8 cellular contexts compared by ENCODE assay signal in the genomic region with DNA sequence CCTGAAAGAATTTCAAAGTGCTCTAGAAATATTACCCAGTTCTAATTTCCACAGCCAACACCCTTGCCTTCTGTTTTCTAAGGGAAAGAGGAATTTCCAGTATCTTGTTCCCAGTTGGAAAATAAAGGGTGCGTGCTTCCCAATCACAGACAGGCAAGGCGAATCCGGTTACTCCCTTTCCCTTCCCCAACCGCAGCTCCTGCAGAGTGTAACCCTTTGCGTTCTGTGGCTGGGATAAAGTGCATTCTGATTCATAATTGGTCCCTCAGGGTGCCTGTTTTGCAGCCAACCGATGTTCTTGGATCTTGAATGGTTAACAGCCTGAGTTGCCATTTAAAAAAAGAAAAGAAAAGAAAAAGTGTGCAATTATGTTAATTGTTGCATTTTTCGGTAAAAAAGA. TPM values are rescaled to one million over a fixed set of nuclear protein-coding genes. Genes with fewer than 3 reads are reported as not detected.
DNase-seq lines count a peak whose midpoint lies in the region; ATAC-seq and TF ChIP-seq lines count a peak whose summit lies in the region.
"Had no signal": no experiment of that assay in that cellular context is flagged by ENCODE, and none has a peak within 500 bp of the region (broad histone marks: within the 10 kb centered on the region; RNA-seq: fewer than 3 reads in every experiment).

No MANE protein-coding gene starts in this region.

- ATAC-seq in left lung (peak; percentile 58), HG02623 (IDR thresholded peaks at IDR 0.05; ENCODE audit: unreplicated experiment) (no peak), gastroesophageal sphincter (no peak)

- peak overlapping the region in 1 of 2 donors; percentile 33 for H3K27ac ChIP-seq in left lung
- no peak overlapping the region for H3K27ac ChIP-seq in suprapubic skin
- no peak overlapping the region for H3K27ac ChIP-seq in gastroesophageal sphincter

- no peak for TF ChIP-seq EP300 in suprapubic skin (IDR thresholded peaks at IDR 0.05)
- TF ChIP-seq EP300 in gastroesophageal sphincter (IDR thresholded peaks at IDR 0.05) = no peak

- H3K27me3 ChIP-seq in endocrine pancreas (ENCODE audit: control insufficient read depth, insufficient read depth, low read length) (no peaks in the 10 kb centered on the region), left lung (no peaks in the 10 kb centered on the region), suprapubic skin (no peaks in the 10 kb centered on the region), gastroesophageal sphincter (no peaks in the 10 kb centered on the region)

- H3K9ac ChIP-seq in endocrine pancreas (ENCODE audit: control insufficient read depth, insufficient read depth, low read length) = no peak overlapping the region

- intact Hi-C loops in left lung (cut with DNase I) = no loop called here

- WGBS in suprapubic skin = 13% methylated on average over 7 of the region's 7 CpGs
- 17 to 21% methylated on average over 6 to 7 of the region's 7 CpGs for WGBS in gastroesophageal sphincter (ENCODE audit: low coverage in 1 of 2), 2 donors

- TF ChIP-seq POLR2A in suprapubic skin (IDR thresholded peaks at IDR 0.05) (no peak), gastroesophageal sphincter (IDR thresholded peaks at IDR 0.05) (no peak)

- no peaks in the 10 kb centered on the region for H3K4me1 ChIP-seq in endocrine pancreas (ENCODE audit: control insufficient read depth, insufficient read depth, low read length)
- H3K4me1 ChIP-seq in left lung = no peaks in the 10 kb centered on the region
- no peaks in the 10 kb centered on the region for H3K4me1 ChIP-seq in suprapubic skin
- H3K4me1 ChIP-seq in gastroesophageal sphincter = no peaks in the 10 kb centered on the region

- no peaks in the 10 kb centered on the region for H3K9me3 ChIP-seq in endocrine pancreas (ENCODE audit: control insufficient read depth, low read length)
- H3K9me3 ChIP-seq in left lung = no peaks in the 10 kb centered on the region
- no peaks in the 10 kb centered on the region for H3K9me3 ChIP-seq in suprapubic skin
- no peaks in the 10 kb centered on the region for H3K9me3 ChIP-seq in gastroesophageal sphincter

- H3K4me3 ChIP-seq in endocrine pancreas (ENCODE audit: control insufficient read depth, insufficient read depth, low read length) (peak overlapping the region; percentile 64), left lung (no peak overlapping the region), suprapubic skin (peak overlapping the region; percentile 34), gastroesophageal sphincter (peak overlapping the region in 1 of 2 donors; percentile 8)

- H3K36me3 ChIP-seq in endocrine pancreas (ENCODE audit: control insufficient read depth, insufficient read depth, low read length) (no peaks in the 10 kb centered on the region), left lung (no peaks in the 10 kb centered on the region), suprapubic skin (no peaks in the 10 kb centered on the region), gastroesophageal sphincter (no peaks in the 10 kb centered on the region)

- peak; percentile 51 for DNase-seq in LoVo (ENCODE audit: low spot score)
- DNase-seq in left lung = no peak
- no peak for DNase-seq in suprapubic skin (ENCODE audit: low spot score in 2 of 2)
- DNase-seq in activated CD4-positive, alpha-beta T cell treated with anti-CD3 and anti-CD28 coated beads for 4 hours = no peak
- DNase-seq: immature natural killer cell had no signal

- no peak for TF ChIP-seq CTCF in left lung (IDR thresholded peaks at IDR 0.05)
- no peak for TF ChIP-seq CTCF in suprapubic skin (IDR thresholded peaks at IDR 0.05)
- no peak for TF ChIP-seq CTCF in gastroesophageal sphincter (IDR thresholded peaks at IDR 0.05)

RNA-seq across cellular contexts. Expression of gene PGAP1, which starts 40.6 kb away (rescaled TPM):
- 10 to 100 TPM; 12.1 to 17.4 TPM for total RNA-seq in left lung
- 10 to 100 TPM; 16.8 to 84.2 (median 32.2) TPM for total RNA-seq in suprapubic skin
- 10 to 100 TPM in 1 of 4 donors, 1 to 10 TPM in 3; 4.3 to 10.2 (median 6.9) TPM for total RNA-seq in gastroesophageal sphincter

Comparison
In these comparisons a context has a peak if more than half of its experiments do, and no peak if none do; other contexts are left out.
1. H3K4me3 ChIP-seq: peak in endocrine pancreas (single experiment) and suprapubic skin (single experiment); none in left lung (0 of 2).